Comparison of ENCODE assay signal across 9 cellular contexts in genomic region chr9:136244776-136245193, GRCh38. TPM values are rescaled to one million over a fixed set of nuclear protein-coding genes. Genes with fewer than 3 reads are reported as not detected.
DNase-seq lines count a peak whose midpoint lies in the region; TF ChIP-seq lines count a peak whose summit lies in the region.
"Had no signal": no experiment of that assay in that cellular context is flagged by ENCODE, and none has a peak within 500 bp of the region (broad histone marks: within the 10 kb centered on the region; RNA-seq: fewer than 3 reads in every experiment).

No MANE protein-coding gene starts in this region.

- H3K36me3 ChIP-seq in SJCRH30: peaks cover 5% of the 10 kb centered on the region
- no peaks in the 10 kb centered on the region for H3K36me3 ChIP-seq in rectal smooth muscle tissue (ENCODE audit: control insufficient read depth, insufficient read depth, low read length)

- TF ChIP-seq CTCF in GM12865 (IDR thresholded peaks at IDR 0.05; ENCODE audit: insufficient read depth, low read depth, low read length, missing control alignments) (no peak), fibroblast of pulmonary artery (IDR thresholded peaks at IDR 0.05; ENCODE audit: low read length, missing control alignments) (no peak)

- peaks cover 38% of the 10 kb centered on the region for H3K27me3 ChIP-seq in SJCRH30
- no peaks in the 10 kb centered on the region for H3K27me3 ChIP-seq in rectal smooth muscle tissue (ENCODE audit: control insufficient read depth, insufficient read depth, low read length)

- H3K4me1 ChIP-seq in SJCRH30: peaks cover 14% of the 10 kb centered on the region
- peaks cover 7% of the 10 kb centered on the region for H3K4me1 ChIP-seq in rectal smooth muscle tissue (ENCODE audit: control insufficient read depth, insufficient read depth, low read length)

- peak overlapping the region; percentile 61 for H3K9ac ChIP-seq in rectal smooth muscle tissue (ENCODE audit: low read length)

- no peaks in the 10 kb centered on the region for H3K9me3 ChIP-seq in SJCRH30 (replicated peaks)

- peak overlapping the region; percentile 74 for H3K27ac ChIP-seq in SJCRH30
- no peak overlapping the region for H3K27ac ChIP-seq in rectal smooth muscle tissue (ENCODE audit: low read depth, low read length)

- H3K4me3 ChIP-seq in GM12865 (ENCODE audit: low read depth, low read length) (peak overlapping the region; percentile 64), SJCRH30 (peak overlapping the region; percentile 79), fibroblast of pulmonary artery (replicated peaks; ENCODE audit: low read depth, low read length) (peak overlapping the region; percentile 68), rectal smooth muscle tissue (ENCODE audit: low read length) (peak overlapping the region; percentile 78)

- no peak for DNase-seq in GM12865 (ENCODE audit: low read depth)
- DNase-seq in SJCRH30: no peak
- no peak for DNase-seq in fibroblast of pulmonary artery (ENCODE audit: low read depth)
- DNase-seq in epidermal melanocyte (ENCODE audit: insufficient read length, low spot score): no peak
- DNase-seq in superior temporal gyrus (ENCODE audit: extremely low spot score): no peak
- DNase-seq in OCI-M2 (lab: John Stamatoyannopoulos, UW; ENCODE audit: unreplicated experiment): no peak
- DNase-seq in NCI-H526 treated with DMSO at 0.1 percent for 48 hours (lab: John Stamatoyannopoulos, UW): no peak
- DNase-seq: activated CD4-positive, alpha-beta T cell treated with anti-CD3 and anti-CD28 coated beads for 1 hour had no signal

RNA-seq across cellular contexts. Expression of gene QSOX2, which starts 0.8 kb away (rescaled TPM):
- total RNA-seq in SJCRH30 (2014; rRNA removed; shearing (Covaris generic)): 43.8 and 48.0 TPM in 2 replicates

RNA-seq across cellular contexts. Expression of gene LHX3, which starts 39.9 kb away (rescaled TPM):
- not detected in 2 replicates for total RNA-seq in SJCRH30 (2014; rRNA removed; shearing (Covaris generic))

RNA-seq across cellular contexts. Expression of gene CCDC187, which starts 59.1 kb away (rescaled TPM):
- 0.05 TPM in 1 of 2 replicates, not detected in the other for total RNA-seq in SJCRH30 (2014; rRNA removed; shearing (Covaris generic))
